Comparison of ENCODE assay signal across 18 cellular contexts in the genomic region with DNA sequence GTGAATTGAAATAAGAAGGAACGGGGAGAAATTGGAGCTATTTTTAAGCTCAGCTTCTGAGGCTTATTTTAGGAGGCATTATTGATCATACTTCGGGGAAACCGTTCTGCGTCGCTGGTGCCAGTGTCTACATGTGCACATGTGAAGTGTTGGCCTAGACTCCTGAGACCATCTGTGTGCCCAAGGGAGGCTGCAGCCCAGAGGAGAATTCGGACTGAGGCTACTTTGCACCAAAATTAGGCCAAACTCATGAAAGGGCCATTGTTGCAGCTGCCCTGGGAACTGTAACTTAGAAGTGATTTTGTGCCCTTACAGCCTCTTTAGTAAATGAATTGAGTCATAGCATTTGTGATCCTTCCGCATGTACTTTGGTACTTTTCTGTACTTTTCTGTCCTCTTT.
DNase-seq lines count a peak whose midpoint lies in the region; ATAC-seq and TF ChIP-seq lines count a peak whose summit lies in the region.
"Had no signal": no experiment of that assay in that cellular context is flagged by ENCODE, and none has a peak within 500 bp of the region (broad histone marks: within the 10 kb centered on the region; RNA-seq: fewer than 3 reads in every experiment).

No MANE protein-coding gene starts in this region.

- TF ChIP-seq CTCF in dorsolateral prefrontal cortex (IDR thresholded peaks at IDR 0.05 in 54 of 56, conservative IDR thresholded peaks at IDR 0.05 in 2 of 56; ENCODE audit: low read depth in 1 of 56, partially characterized antibody in 56 of 56): no peak
- no peak for TF ChIP-seq CTCF in osteoblast (IDR thresholded peaks at IDR 0.05; ENCODE audit: extremely low read depth, low read depth, low read length)

- H3K27ac ChIP-seq in BLaER1: no peak overlapping the region
- peak overlapping the region in 54 of 59 donors; percentile 4 to 83 (median 60) for H3K27ac ChIP-seq in dorsolateral prefrontal cortex
- H3K27ac ChIP-seq in osteoblast (ENCODE audit: low read depth, low read length): no peak overlapping the region
- H3K27ac ChIP-seq: HL-60, PC-9 had no signal

- H3K4me2 ChIP-seq in BLaER1 (peak overlapping the region; percentile 0; the same call in 1 of the 2 replicates), osteoblast (ENCODE audit: insufficient read depth, low read length) (no peak overlapping the region)
- H3K4me2 ChIP-seq: PC-9 had no signal

- H4K20me1 ChIP-seq in BLaER1 (no peaks in the 10 kb centered on the region), osteoblast (ENCODE audit: insufficient read depth, low read length) (no peaks in the 10 kb centered on the region)

- H3K36me3 ChIP-seq in BLaER1 (peaks cover 55% of the 10 kb centered on the region), osteoblast (ENCODE audit: insufficient read depth, low read length) (no peaks in the 10 kb centered on the region)

- DNase-seq in SK-MEL-5 (ENCODE audit: low read depth, low spot score): peak; percentile 77
- no peak for DNase-seq in dorsolateral prefrontal cortex
- DNase-seq in osteoblast (ENCODE audit: insufficient read length, low spot score, missing footprints): no peak
- no peak for DNase-seq in stimulated activated CD4-positive, alpha-beta T cell treated with anti-CD3 and anti-CD28 coated beads, Interleukin-15, amount 100 ng/mL, for 24 hours
- DNase-seq in NCI-H128 (lab: John Stamatoyannopoulos, UW; ENCODE audit: unreplicated experiment): no peak
- DNase-seq: CD4-positive, CD25-positive, alpha-beta regulatory T cell; DND-41; GDM1; GOT3; NCI-H146; NCI-H2107; NCI-H748 treated with DMSO at 0.1 percent for 48 hours; PC-9; Right ventricle myocardium superior had no signal

- peak overlapping the region; percentile 81 for H2AFZ ChIP-seq in osteoblast (ENCODE audit: low read length)
- H2AFZ ChIP-seq: PC-9 had no signal

- H3K4me1 ChIP-seq in BLaER1 (peaks cover 10% of the 10 kb centered on the region; the same call in 1 of the 2 replicates), osteoblast (ENCODE audit: insufficient read depth, low read length) (peaks cover 6% of the 10 kb centered on the region)

- H3K9me3 ChIP-seq in BLaER1 (no peaks in the 10 kb centered on the region), osteoblast (ENCODE audit: low read depth, low read length) (no peaks in the 10 kb centered on the region)

- in situ Hi-C loops in SK-MEL-5 (cut with HindIII; ENCODE audit: low pct_unique_long_range_greater_than_20kb, low sequenced_read_pairs): no loop called here

- intact Hi-C loops in dorsolateral prefrontal cortex (cut with DNase I): no loop called here

- no peaks in the 10 kb centered on the region for H3K27me3 ChIP-seq in BLaER1
- H3K27me3 ChIP-seq in dorsolateral prefrontal cortex: no peaks in the 10 kb centered on the region
- no peaks in the 10 kb centered on the region for H3K27me3 ChIP-seq in osteoblast (ENCODE audit: insufficient read depth, low read length)

- H3K79me2 ChIP-seq in osteoblast (ENCODE audit: insufficient read depth, low read length): no peaks in the 10 kb centered on the region

- no peak for ATAC-seq in HG03565 (IDR thresholded peaks at IDR 0.05; ENCODE audit: unreplicated experiment)
- ATAC-seq: K562 had no signal

- no peak overlapping the region for H3K4me3 ChIP-seq in BLaER1
- peak overlapping the region in 2 of 59 donors; percentile 4 to 23 for H3K4me3 ChIP-seq in dorsolateral prefrontal cortex
- H3K4me3 ChIP-seq in osteoblast (ENCODE audit: insufficient read depth, low read length): no peak overlapping the region
- H3K4me3 ChIP-seq: K562, PC-9 had no signal

- no peak overlapping the region for H3K9ac ChIP-seq in BLaER1

Comparison
In these comparisons a context has a peak if more than half of its experiments do, and no peak if none do; other contexts are left out.
1. H3K27ac ChIP-seq: peak in dorsolateral prefrontal cortex (54 of 59); none in BLaER1 (single experiment) and osteoblast (single experiment).